In the genomic region with DNA sequence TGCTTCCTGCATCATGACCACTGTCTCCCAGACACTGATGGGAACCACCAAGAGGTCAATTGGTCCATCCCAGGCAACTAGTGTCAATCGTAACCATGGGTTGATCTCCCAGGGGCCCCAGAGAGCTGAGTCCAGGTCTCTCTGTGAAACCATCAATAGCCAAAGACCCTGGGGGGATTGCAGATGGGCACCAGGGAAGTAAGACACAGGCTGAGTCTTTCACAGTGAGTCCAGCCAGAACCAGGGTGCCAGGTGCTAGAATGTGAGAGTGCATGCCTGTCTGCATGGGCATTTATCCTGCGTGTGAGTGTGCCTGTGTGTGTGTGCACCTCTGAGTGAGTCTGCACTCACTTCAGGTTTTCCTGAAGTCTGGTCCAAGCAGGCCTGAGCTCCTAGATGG, we compare ENCODE assay signal across 7 cellular contexts.
"Had no signal": no experiment of that assay in that cellular context is flagged by ENCODE, and none has a peak within 500 bp of the region (broad histone marks: within the 10 kb centered on the region; RNA-seq: fewer than 3 reads in every experiment).

No MANE protein-coding gene starts in this region.

- H3K9ac ChIP-seq: GM23248 had no signal

- H3K27ac ChIP-seq: GM23248, HL-60 had no signal

- H3K4me3 ChIP-seq: GM23248, HAP-1 had no signal

- DNase-seq: GM23248, GOT3, H7, HFFc6 had no signal

- H3K4me1 ChIP-seq: HAP-1 had no signal

- H3K9me3 ChIP-seq: HAP-1 had no signal

- H3K36me3 ChIP-seq: HAP-1 had no signal

- FAIRE-seq: HepG2 had no signal
